ENCODE assay signal across 19 cellular contexts in the genomic region with DNA sequence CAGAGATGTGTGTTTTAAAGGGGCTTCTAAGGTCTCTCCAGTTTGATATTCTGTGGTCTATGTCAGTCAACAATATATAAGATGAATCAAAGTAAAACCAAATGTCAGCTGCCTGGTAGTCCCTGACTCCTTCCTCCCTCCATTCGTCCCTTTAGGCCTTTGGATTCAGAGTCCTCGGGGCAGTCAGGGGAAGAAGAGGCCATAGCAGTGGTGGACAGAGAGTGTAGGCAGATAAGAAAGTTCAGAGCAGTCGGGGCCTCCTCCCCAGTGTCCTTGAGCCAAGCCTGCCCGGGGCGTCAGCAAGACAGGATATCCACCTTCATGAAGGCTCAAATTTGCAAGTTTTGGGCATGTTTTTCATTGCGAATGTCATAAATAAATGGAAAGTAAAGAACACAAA.
"Had no signal": no experiment of that assay in that cellular context is flagged by ENCODE, and none has a peak within 500 bp of the region (broad histone marks: within the 10 kb centered on the region; RNA-seq: fewer than 3 reads in every experiment).

No MANE protein-coding gene starts in this region.

- H3K36me3 Mint-ChIP-seq: naive B cell had no signal

- H3K4me1 Mint-ChIP-seq: naive B cell had no signal

- H3K27ac ChIP-seq: coronary artery, dorsolateral prefrontal cortex, esophagus squamous epithelium, gastrocnemius medialis, heart right ventricle, left lung, lower lobe of right lung had no signal

- H3K4me3 Mint-ChIP-seq: naive B cell had no signal

- DNase-seq: dermis blood vessel endothelial cell; dorsolateral prefrontal cortex; effector CD4-positive, alpha-beta T cell; effector memory CD4-positive, alpha-beta T cell; esophagus squamous epithelium; foreskin fibroblast; foreskin melanocyte; gastrocnemius medialis; glutamatergic neuron; heart right ventricle; hippocampal formation; left cardiac atrium; left lung; left ventricle myocardium superior; lower lobe of right lung; mesenchymal stem cell; midbrain; naive B cell had no signal

- H3K27me3 Mint-ChIP-seq: naive B cell had no signal

- ATAC-seq: gastrocnemius medialis, heart right ventricle, left cardiac atrium, left lung, left ventricle myocardium superior, lower lobe of right lung had no signal

- H3K27me3 ChIP-seq: esophagus squamous epithelium, gastrocnemius medialis, left lung had no signal

- H3K4me3 ChIP-seq: coronary artery, dorsolateral prefrontal cortex, esophagus squamous epithelium, gastrocnemius medialis, heart right ventricle, left lung, lower lobe of right lung had no signal

- H3K36me3 ChIP-seq: esophagus squamous epithelium, gastrocnemius medialis, heart right ventricle, left lung, lower lobe of right lung had no signal

- H3K4me1 ChIP-seq: esophagus squamous epithelium, gastrocnemius medialis, heart right ventricle, left lung, lower lobe of right lung had no signal

- H3K27ac Mint-ChIP-seq: naive B cell had no signal
